ENCODE assay signal across 13 cellular contexts in the genomic region with DNA sequence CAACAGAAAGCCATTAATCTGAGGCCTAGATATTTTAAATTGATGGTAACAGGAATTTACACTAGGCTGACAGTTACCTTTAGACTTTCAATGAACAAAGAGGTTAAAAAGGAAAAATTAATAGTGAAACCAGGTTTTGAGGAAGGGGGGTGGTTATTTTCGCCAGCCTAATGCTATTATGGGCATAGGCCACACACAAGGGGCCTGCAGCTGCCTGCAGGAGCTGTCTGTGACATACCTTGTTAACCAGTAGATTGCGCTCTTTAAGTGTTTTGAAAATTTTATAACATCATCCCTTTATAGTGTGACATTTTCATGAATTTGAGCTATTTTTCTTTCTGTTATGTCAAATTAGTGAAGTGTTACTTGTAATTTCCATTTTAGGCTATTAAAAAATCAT. TPM values are rescaled to one million over a fixed set of nuclear protein-coding genes. Genes with fewer than 3 reads are reported as not detected.
DNase-seq lines count a peak whose midpoint lies in the region; ATAC-seq and TF ChIP-seq lines count a peak whose summit lies in the region.
"Had no signal": no experiment of that assay in that cellular context is flagged by ENCODE, and none has a peak within 500 bp of the region (broad histone marks: within the 10 kb centered on the region; RNA-seq: fewer than 3 reads in every experiment).

No MANE protein-coding gene starts in this region.

- peaks cover 0 to 3% of the 10 kb centered on the region in 2 donors for H3K9me3 ChIP-seq in CD4-positive, alpha-beta memory T cell (ENCODE audit: control insufficient read depth in 1 of 2, low read length in 2 of 2)
- H3K9me3 ChIP-seq in OCI-LY1 (ENCODE audit: low read length) (no peaks in the 10 kb centered on the region), hepatocyte (ENCODE audit: low read depth) (no peaks in the 10 kb centered on the region), WERI-Rb-1 (ENCODE audit: severe bottlenecking) (no peaks in the 10 kb centered on the region)

- no peaks in the 10 kb centered on the region for H3K9me2 ChIP-seq in OCI-LY1 (ENCODE audit: low read depth, low read length)
- H3K9me2 ChIP-seq in hepatocyte (replicated peaks; ENCODE audit: insufficient read depth): no peaks in the 10 kb centered on the region

- H3F3A ChIP-seq in OCI-LY1 (ENCODE audit: insufficient read depth, low read length): no peaks in the 10 kb centered on the region

- POLR2A ChIA-PET in CD4-positive, alpha-beta memory T cell (lab: Charles Lee; ENCODE audit: partially characterized antibody): no interaction called here

- no peaks in the 10 kb centered on the region for H3K27me3 ChIP-seq in CD4-positive, alpha-beta memory T cell (ENCODE audit: insufficient read depth, low read length)
- H3K27me3 ChIP-seq in OCI-LY1 (ENCODE audit: insufficient read depth, low read length): no peaks in the 10 kb centered on the region
- no peaks in the 10 kb centered on the region for H3K27me3 ChIP-seq in hepatocyte
- H3K27me3 ChIP-seq in foreskin keratinocyte: no peaks in the 10 kb centered on the region
- H3K27me3 ChIP-seq in WERI-Rb-1 (ENCODE audit: insufficient read depth, low read depth, severe bottlenecking): no peaks in the 10 kb centered on the region

- CTCF ChIA-PET in CD4-positive, alpha-beta memory T cell (lab: Charles Lee; ENCODE audit: partially characterized antibody): no interaction called here

- H3K27me3 Mint-ChIP-seq in CD4-positive, alpha-beta memory T cell: no peaks in the 10 kb centered on the region

- H3K36me3 Mint-ChIP-seq in CD4-positive, alpha-beta memory T cell: peaks cover 27% of the 10 kb centered on the region in 2 donors

- peak overlapping the region in 4 of 7 donors; percentile 31 to 59 (median 51) for H3K27ac Mint-ChIP-seq in CD4-positive, alpha-beta memory T cell
- H3K27ac Mint-ChIP-seq: GM23338 had no signal

- no peak overlapping the region for H3K27ac ChIP-seq in CD4-positive, alpha-beta memory T cell (ENCODE audit: low read depth, low read length)
- no peak overlapping the region for H3K27ac ChIP-seq in OCI-LY1 (ENCODE audit: low read depth, low read length, poor library complexity, severe bottlenecking)
- H3K27ac ChIP-seq in hepatocyte: peak overlapping the region; percentile 55
- no peak overlapping the region for H3K27ac ChIP-seq in foreskin keratinocyte
- H3K27ac ChIP-seq in WERI-Rb-1: no peak overlapping the region

- H3K4me3 ChIP-seq in CD4-positive, alpha-beta memory T cell (ENCODE audit: low read length in 2 of 2): no peak overlapping the region
- H3K4me3 ChIP-seq in OCI-LY1 (ENCODE audit: low read depth, low read length, poor library complexity, severe bottlenecking) (no peak overlapping the region), hepatocyte (no peak overlapping the region), WERI-Rb-1 (ENCODE audit: low read depth, low read length) (no peak overlapping the region)
- H3K4me3 ChIP-seq: GM23338 had no signal

- peaks cover 0 to 5% (median 0%) of the 10 kb centered on the region in 4 donors for H3K4me1 Mint-ChIP-seq in CD4-positive, alpha-beta memory T cell

- no peak overlapping the region for H2AFZ ChIP-seq in OCI-LY1 (ENCODE audit: low read length)
- H2AFZ ChIP-seq in hepatocyte: no peak overlapping the region
- H2AFZ ChIP-seq: GM23338 had no signal

- H4K20me1 ChIP-seq in OCI-LY1 (ENCODE audit: insufficient read depth, low read length): no peaks in the 10 kb centered on the region
- H4K20me1 ChIP-seq in hepatocyte (ENCODE audit: insufficient read depth, poor library complexity, severe bottlenecking): no peaks in the 10 kb centered on the region

- peak; percentile 9; the same call in 1 of the 2 replicates for TF ChIP-seq CTCF in OCI-LY1 (IDR thresholded peaks at IDR 0.05; ENCODE audit: low read length)
- TF ChIP-seq CTCF in hepatocyte (IDR thresholded peaks at IDR 0.05; ENCODE audit: poor library complexity): no peak
- no peak for TF ChIP-seq CTCF in foreskin keratinocyte (conservative IDR thresholded peaks at IDR 0.05)
- no peak for TF ChIP-seq CTCF in WERI-Rb-1 (IDR thresholded peaks at IDR 0.05; ENCODE audit: low read depth, low read length)

- H3K9ac ChIP-seq in OCI-LY1 (ENCODE audit: low read length): no peak overlapping the region

- H3K4me1 ChIP-seq in CD4-positive, alpha-beta memory T cell (ENCODE audit: insufficient read depth, low read length): no peaks in the 10 kb centered on the region
- H3K4me1 ChIP-seq in OCI-LY1 (ENCODE audit: insufficient read depth, low read length, severe bottlenecking) (peaks cover 8% of the 10 kb centered on the region), hepatocyte (ENCODE audit: insufficient read depth) (peaks cover 17% of the 10 kb centered on the region), foreskin keratinocyte (no peaks in the 10 kb centered on the region)

- no peak overlapping the region for H3K4me3 Mint-ChIP-seq in CD4-positive, alpha-beta memory T cell
- H3K4me3 Mint-ChIP-seq: activated T-cell treated with anti-CD3 and anti-CD28 coated beads, Interleukin-2, amount 50 U/mL, for 4 hours; GM23338 had no signal

- peaks cover 0 to 11% (median 5%) of the 10 kb centered on the region in 8 donors for H3K9me3 Mint-ChIP-seq in CD4-positive, alpha-beta memory T cell
- H3K9me3 Mint-ChIP-seq: activated T-cell treated with anti-CD3 and anti-CD28 coated beads, Interleukin-2, amount 50 U/mL, for 4 hours; GM23338 had no signal

- H3K79me2 ChIP-seq in OCI-LY1 (ENCODE audit: insufficient read depth, low read length) (no peaks in the 10 kb centered on the region), hepatocyte (no peaks in the 10 kb centered on the region)

- ATAC-seq in GM19463 (IDR thresholded peaks at IDR 0.05; ENCODE audit: unreplicated experiment): peak; percentile 74
- no peak for ATAC-seq in foreskin keratinocyte
- ATAC-seq in GM19452 (IDR thresholded peaks at IDR 0.05; ENCODE audit: unreplicated experiment): no peak
- no peak for ATAC-seq in HG03280 (IDR thresholded peaks at IDR 0.05; ENCODE audit: unreplicated experiment)
- ATAC-seq: activated T-cell treated with anti-CD3 and anti-CD28 coated beads, Interleukin-2, amount 50 U/mL, for 4 hours; GM23338; left lobe of liver had no signal

- intact Hi-C loops in CD4-positive, alpha-beta memory T cell (cut with micrococcal nuclease): no loop called here

- no peak for DNase-seq in CD4-positive, alpha-beta memory T cell
- DNase-seq in hepatocyte (ENCODE audit: low spot score): no peak
- no peak for DNase-seq in foreskin keratinocyte
- no peak for DNase-seq in WERI-Rb-1
- DNase-seq: activated T-cell treated with anti-CD3 and anti-CD28 coated beads, Interleukin-2, amount 50 U/mL, for 4 hours; effector CD8-positive, alpha-beta T cell; stimulated activated CD4-positive, alpha-beta T cell treated with anti-CD3 and anti-CD28 coated beads, Interleukin-15, amount 100 ng/mL, for 24 hours had no signal

- H3K4me2 ChIP-seq in OCI-LY1 (ENCODE audit: low read length) (no peak overlapping the region), hepatocyte (no peak overlapping the region)
- H3K4me2 ChIP-seq: GM23338 had no signal

- no peaks in the 10 kb centered on the region for H3K36me3 ChIP-seq in CD4-positive, alpha-beta memory T cell (ENCODE audit: insufficient read depth, low read length)
- H3K36me3 ChIP-seq in OCI-LY1 (ENCODE audit: insufficient read depth, low read length) (peaks cover 17% of the 10 kb centered on the region; the same call in 1 of the 2 replicates), hepatocyte (replicated peaks; ENCODE audit: insufficient read depth, low read depth) (no peaks in the 10 kb centered on the region), WERI-Rb-1 (peaks cover 72% of the 10 kb centered on the region)

- WGBS in hepatocyte (ENCODE audit: low lambda C conversion rate, missing lambda C conversion rate): 76% methylated on average over 2 of the region's 2 CpGs

RNA-seq across cellular contexts. Expression of gene SEC22A, which starts 48.6 kb away (rescaled TPM):
- total RNA-seq in CD4-positive, alpha-beta memory T cell: 10 to 100 TPM; 19.4 to 23.2 TPM
- polyA plus RNA-seq in CD4-positive, alpha-beta memory T cell: 10 to 100 TPM; 21.8 to 26.5 TPM
- total RNA-seq in hepatocyte (21.9 and 28.8 TPM in 2 replicates), foreskin keratinocyte (19.1 and 22.1 TPM in 2 replicates)
- polyA plus RNA-seq in hepatocyte (13.9 and 16.0 TPM in 2 replicates), foreskin keratinocyte (16.8 and 17.2 TPM in 2 replicates)
